Comparison of ENCODE assay signal across 2 cellular contexts in genomic region chr9:115591584-115591984, GRCh38.
TF ChIP-seq lines count a peak whose summit lies in the region.

No MANE protein-coding gene starts in this region.

TF ChIP-seq in PFSK-1, 5 proteins besides CTCF, POLR2A, EP300 and RAD21 (continued from another document):
- 0 out of 4 replicates have a peak, but pooled peaks of 1 of the 2 experiments have one; percentile 35 for TF ChIP-seq REST (IDR thresholded peaks at IDR 0.05; ENCODE audit: insufficient read depth in 1 of 2, low read depth in 2 of 2, low read length in 2 of 2)

TF ChIP-seq in H1, 55 proteins besides CTCF, POLR2A, EP300 and RAD21 (continued from another document):
- TF ChIP-seq CHD7 (IDR thresholded peaks at IDR 0.05; ENCODE audit: insufficient replicate concordance, low read length) (peak; percentile 40), SIX5 (IDR thresholded peaks at IDR 0.05; ENCODE audit: low read depth, low read length) (peak; percentile 36), CEBPB (IDR thresholded peaks at IDR 0.05; ENCODE audit: low read depth, low read length) (0 out of 2 replicates have a peak, but pooled peaks have one; percentile 12), SP2 (IDR thresholded peaks at IDR 0.05; ENCODE audit: low read length) (no peak)
